ENCODE assay signal across 20 cellular contexts in genomic region chr2:10424051-10424450, GRCh38. TPM values are rescaled to one million over a fixed set of nuclear protein-coding genes. Genes with fewer than 3 reads are reported as not detected.
DNase-seq lines count a peak whose midpoint lies in the region; ATAC-seq, FAIRE-seq and TF ChIP-seq lines count a peak whose summit lies in the region.
"Had no signal": no experiment of that assay in that cellular context is flagged by ENCODE, and none has a peak within 500 bp of the region (broad histone marks: within the 10 kb centered on the region; RNA-seq: fewer than 3 reads in every experiment).

No MANE protein-coding gene starts in this region.

- no peak for FAIRE-seq in HepG2 (lab: Jason Lieb, UNC)
- FAIRE-seq: keratinocyte had no signal

- ATAC-seq in HepG2 (no peak), GM21737 (IDR thresholded peaks at IDR 0.05; ENCODE audit: unreplicated experiment) (no peak), HG02798 (IDR thresholded peaks at IDR 0.05; ENCODE audit: poor library complexity, unreplicated experiment) (no peak)
- ATAC-seq: activated naive CD4-positive, alpha-beta T cell treated with anti-CD3 and anti-CD28 coated beads, Interleukin-2, amount 50 U/mL, for 72 hours; GM23338 had no signal

- CTCF ChIA-PET in HEK293 (lab: Yijun Ruan, JAX) (interaction anchor here (0.7 to 2.2 kb wide), 3 partner anchors 11 to 1028 kb away, joined by 3 to 13 read pairs (median 4); no protein-coding TSS in a partner anchor), HepG2 (lab: Yijun Ruan, JAX; ENCODE audit: low intra/inter-chr PET ratio, low total read pairs) (no interaction called here)

- TF ChIP-seq POLR2A in HepG2 (IDR thresholded peaks at IDR 0.05; ENCODE audit: insufficient read depth in 1 of 2, low read depth in 2 of 2, low read length in 2 of 2), result no peak

- DNase-seq in A172 (ENCODE audit: low spot score) (peak; percentile 85), brain pericyte (ENCODE audit: low read depth, low spot score) (peak; percentile 79), mesenchymal stem cell (no peak), NCI-H2171 treated with DMSO at 0.1 percent for 48 hours (lab: John Stamatoyannopoulos, UW) (no peak), HepG2 (ENCODE audit: low spot score) (no peak)
- DNase-seq: ACHN; activated CD4-positive, alpha-beta T cell treated with anti-CD3 and anti-CD28 coated beads for 1 hour; activated T-cell treated with anti-CD3 and anti-CD28 coated beads for 4 hours; caudate nucleus; MM.1S; NCI-H2081; RPMI8226; T-helper 1 cell had no signal

- H3K4me2 ChIP-seq in mesenchymal stem cell (ENCODE audit: low read length, poor library complexity, severe bottlenecking), result no peak overlapping the region
- no peak overlapping the region for H3K4me2 ChIP-seq in HepG2 (ENCODE audit: low read depth, low read length)
- H3K4me2 ChIP-seq: GM23338 had no signal

- no peak overlapping the region for H3K14ac ChIP-seq in mesenchymal stem cell (ENCODE audit: low read length in 2 of 2)

- H2BK12ac ChIP-seq in mesenchymal stem cell (ENCODE audit: low read length in 2 of 2), result no peak overlapping the region

- no peak overlapping the region for H2BK5ac ChIP-seq in mesenchymal stem cell (ENCODE audit: low read depth, low read length, poor library complexity, severe bottlenecking)

- no peak for TF ChIP-seq RAD21 in HepG2 (CRISPR knock-in tag; IDR thresholded peaks at IDR 0.05)

- H3K36me3 ChIP-seq in HEK293 (ENCODE audit: control insufficient read depth in 2 of 2, insufficient read depth in 1 of 2, low read length in 2 of 2) (peaks cover 0 to 4% of the 10 kb centered on the region in 2 experiments; a peak in 2 of 3 replicates), mesenchymal stem cell (ENCODE audit: control insufficient read depth in 1 of 2, insufficient read depth in 2 of 2, low read depth in 1 of 2, low read length in 2 of 2) (peaks cover 14 to 41% of the 10 kb centered on the region in 2 experiments), HepG2 (replicated peaks in 1 of 2; ENCODE audit: control insufficient read depth in 1 of 2, insufficient read depth in 2 of 2, low read length in 2 of 2) (peaks cover 17 to 36% of the 10 kb centered on the region in 2 experiments; a peak in 4 of 5 replicates)

- H2AFZ ChIP-seq in mesenchymal stem cell (ENCODE audit: low read depth, low read length), result no peak overlapping the region
- no peak overlapping the region for H2AFZ ChIP-seq in HepG2 (ENCODE audit: low read length)
- H2AFZ ChIP-seq: GM23338 had no signal

- H3K27me3 ChIP-seq in mesenchymal stem cell (ENCODE audit: control insufficient read depth in 1 of 2, insufficient read depth in 1 of 2, low read length in 2 of 2) (no peaks in the 10 kb centered on the region), HepG2 (ENCODE audit: control insufficient read depth in 1 of 2, insufficient read depth in 2 of 2, low read length in 2 of 2) (no peaks in the 10 kb centered on the region)

- no peak overlapping the region for H3K27ac ChIP-seq in HEK293 (ENCODE audit: extremely low read depth, low read depth, low read length)
- H3K27ac ChIP-seq in mesenchymal stem cell (ENCODE audit: low read length, poor library complexity, severe bottlenecking), result peak overlapping the region; percentile 63
- no peak overlapping the region for H3K27ac ChIP-seq in HepG2 (ENCODE audit: extremely low read length, insufficient read depth, low read length)
- H3K27ac ChIP-seq: psoas muscle had no signal

- H4K91ac ChIP-seq in mesenchymal stem cell (ENCODE audit: low read length), result no peak overlapping the region

- H2BK120ac ChIP-seq in mesenchymal stem cell (ENCODE audit: low read depth, low read length), result no peak overlapping the region

- in situ Hi-C loops in HepG2 (cut with HindIII; ENCODE audit: extremely low pct_ligation_motif_present, low pct_unique_long_range_greater_than_20kb), result no loop called here

- intact Hi-C loops in HepG2 (cut with micrococcal nuclease; ENCODE audit: unreplicated experiment), result no loop called here

- TF ChIP-seq CTCF in HEK293 (tag by site-specific recombination; IDR thresholded peaks at IDR 0.05) (no peak), HepG2 (CRISPR knock-in tag; IDR thresholded peaks at IDR 0.05) (no peak)

- H2AK5ac ChIP-seq in mesenchymal stem cell (ENCODE audit: low read length, severe bottlenecking), result peak overlapping the region; percentile 72

- no peak overlapping the region for H3K23ac ChIP-seq in mesenchymal stem cell (ENCODE audit: low read length in 2 of 2)

- H3K9ac ChIP-seq in mesenchymal stem cell (ENCODE audit: low read length) (no peak overlapping the region), HepG2 (ENCODE audit: insufficient read depth, low read depth, low read length) (no peak overlapping the region)

- 93% methylated on average over 11 of the region's 11 CpGs for WGBS in mesenchymal stem cell
- 95% methylated on average over 11 of the region's 11 CpGs for WGBS in HepG2 (ENCODE audit: low lambda C conversion rate)

- no peak for TF ChIP-seq EP300 in HepG2 (IDR thresholded peaks at IDR 0.05; ENCODE audit: low read depth in 2 of 2, low read length in 2 of 2)
- TF ChIP-seq EP300 in HepG2 (CRISPR knock-in tag; IDR thresholded peaks at IDR 0.05; ENCODE audit: borderline replicate concordance), result no peak

- no peaks in the 10 kb centered on the region for H4K20me1 ChIP-seq in HepG2 (ENCODE audit: insufficient read depth, low read length)

- H3K4me3 ChIP-seq in HEK293 (ENCODE audit: low read depth, low read length) (no peak overlapping the region), mesenchymal stem cell (ENCODE audit: insufficient read depth in 1 of 2, low read depth in 1 of 2, low read length in 2 of 2) (no peak overlapping the region), HepG2 (replicated peaks in 1 of 3; ENCODE audit: insufficient read depth in 1 of 3, low read depth in 2 of 3, low read length in 3 of 3) (no peak overlapping the region)
- H3K4me3 ChIP-seq: GM23338, psoas muscle had no signal

- H4K8ac ChIP-seq in mesenchymal stem cell (ENCODE audit: low read length), result no peak overlapping the region

- H2BK15ac ChIP-seq in mesenchymal stem cell (ENCODE audit: low read depth, poor library complexity, severe bottlenecking), result no peak overlapping the region

- H3K4me1 ChIP-seq in HEK293 (ENCODE audit: control insufficient read depth, insufficient read depth, low read length), result no peaks in the 10 kb centered on the region
- peaks cover 31% of the 10 kb centered on the region for H3K4me1 ChIP-seq in mesenchymal stem cell (ENCODE audit: control insufficient read depth, insufficient read depth, low read depth, low read length)
- H3K4me1 ChIP-seq in HepG2 (ENCODE audit: insufficient read depth, low read length), result no peaks in the 10 kb centered on the region
- H3K4me1 ChIP-seq: psoas muscle had no signal

- no peak overlapping the region for H3K18ac ChIP-seq in mesenchymal stem cell (ENCODE audit: low read depth in 1 of 2, low read length in 2 of 2)

- H3K79me2 ChIP-seq in HepG2 (ENCODE audit: insufficient read depth, low read length), result no peaks in the 10 kb centered on the region

- BruUV-seq in HepG2 (replicated peaks; lab: Mats Ljungman, UMichigan), result no TSS peak

- no peaks in the 10 kb centered on the region for H3K9me3 ChIP-seq in HEK293 (ENCODE audit: control insufficient read depth, insufficient read depth, low read depth, low read length)
- no peaks in the 10 kb centered on the region for H3K9me3 ChIP-seq in mesenchymal stem cell (ENCODE audit: control insufficient read depth, low read length)
- H3K9me3 ChIP-seq in HepG2 (ENCODE audit: low read length), result no peaks in the 10 kb centered on the region
- H3K9me3 ChIP-seq: psoas muscle had no signal

- POLR2A ChIA-PET in HEK293 (lab: Yijun Ruan, JAX), result no interaction called here
- POLR2A ChIA-PET in HepG2 (lab: Yijun Ruan, JAX), result no interaction called here

- no peak overlapping the region for H3K4ac ChIP-seq in mesenchymal stem cell (ENCODE audit: low read depth in 1 of 2, low read length in 2 of 2)

- H3K79me1 ChIP-seq in mesenchymal stem cell (replicated peaks; ENCODE audit: low read length, poor library complexity, severe bottlenecking), result peaks cover 2% of the 10 kb centered on the region

TF ChIP-seq in HEK293, 187 proteins besides CTCF, POLR2A, EP300 and RAD21:
- no peak for TF ChIP-seq ZNF404 (tag by site-specific recombination; IDR thresholded peaks at IDR 0.05)
- TF ChIP-seq ZIC2 (tag by site-specific recombination; IDR thresholded peaks at IDR 0.05), result peak; percentile 63

TF ChIP-seq in HepG2, 621 proteins besides CTCF, POLR2A, EP300 and RAD21 (continues in another document):
- TF ChIP-seq SNAI1 (CRISPR knock-in tag; IDR thresholded peaks at IDR 0.05; ENCODE audit: borderline replicate concordance) (no peak), ZNF598 (CRISPR knock-in tag; IDR thresholded peaks at IDR 0.05; ENCODE audit: borderline replicate concordance) (no peak), ATF1 (CRISPR knock-in tag; IDR thresholded peaks at IDR 0.05) (no peak)

RNA-seq across cellular contexts. Expression of gene ODC1, which starts 24.1 kb away (rescaled TPM):
- total RNA-seq in A172 (2014; rRNA removed; shearing (Covaris generic)), result 308 and 372 TPM in 2 replicates
- 32.1 TPM for polyA plus RNA-seq in mesenchymal stem cell (2013, experiment 1 of 2)
- polyA plus RNA-seq in mesenchymal stem cell (2013, experiment 2 of 2), result 33.0 TPM
- 371 and 422 TPM in 2 replicates for total RNA-seq in HepG2 (2016; rRNA removed; fragmentation: Illumina TruSeq; extraction: Trizol)
- total RNA-seq in HepG2 (2016; cell fraction: cytosol; rRNA removed; fragmentation: Illumina TruSeq; extraction: Trizol; ENCODE audit: low read depth), result 747 and 845 TPM in 2 replicates
- total RNA-seq in HepG2 (2016; cell fraction: insoluble cytoplasmic fraction; rRNA removed; fragmentation: Illumina TruSeq; extraction: Trizol), result 382 and 405 TPM in 2 replicates
- 1,179 and 1,380 TPM in 2 replicates for total RNA-seq in HepG2 (2016; cell fraction: membrane; rRNA removed; fragmentation: Illumina TruSeq; extraction: Trizol)
- 154 and 170 TPM in 2 replicates for total RNA-seq in HepG2 (2016; cell fraction: nucleus; rRNA removed; fragmentation: Illumina TruSeq; extraction: Trizol)
- 105 and 142 TPM in 2 replicates for polyA plus RNA-seq in HepG2 (2011; rRNA removed)
- 93.6 and 131 TPM in 2 replicates for polyA plus RNA-seq in HepG2 (2011; cell fraction: cytosol; rRNA removed)
- 44.5 and 56.5 TPM in 2 replicates for polyA plus RNA-seq in HepG2 (2011; cell fraction: nucleus; rRNA removed)
- polyA plus RNA-seq in HepG2 (2012), result 108 and 109 TPM in 2 replicates
- polyA plus RNA-seq in HepG2 (2016; cell fraction: cytosol; fragmentation: Illumina TruSeq; extraction: Trizol; ENCODE audit: low read depth), result 923 and 940 TPM in 2 replicates
- polyA plus RNA-seq in HepG2 (2016; cell fraction: insoluble cytoplasmic fraction; fragmentation: Illumina TruSeq; extraction: Trizol; ENCODE audit: low read depth), result 367 and 392 TPM in 2 replicates
- 1,008 and 1,080 TPM in 2 replicates for polyA plus RNA-seq in HepG2 (2016; cell fraction: membrane; fragmentation: Illumina TruSeq; extraction: Trizol; ENCODE audit: low read depth)
- polyA plus RNA-seq in HepG2 (2016; cell fraction: nucleus; fragmentation: Illumina TruSeq; extraction: Trizol; ENCODE audit: insufficient read depth, low read depth), result 235 and 237 TPM in 2 replicates
- 64.0 and 223 TPM in 2 replicates for polyA minus RNA-seq in HepG2 (2011; rRNA and poly(A)+ RNA removed; ENCODE audit: low replicate concordance)
- 53.3 and 58.5 TPM in 2 replicates for polyA minus RNA-seq in HepG2 (2011; cell fraction: cytosol; rRNA and poly(A)+ RNA removed)
- polyA minus RNA-seq in HepG2 (2011; cell fraction: nucleus; rRNA and poly(A)+ RNA removed), result 32.7 and 35.2 TPM in 2 replicates

Comparison
In these comparisons a context has a peak if more than half of its experiments do, and no peak if none do; other contexts are left out.
1. DNase-seq: peak in A172 (single experiment) and brain pericyte (single experiment); none in mesenchymal stem cell (single experiment), NCI-H2171 treated with DMSO at 0.1 percent for 48 hours (single experiment) and HepG2 (single experiment).